In the genomic region with DNA sequence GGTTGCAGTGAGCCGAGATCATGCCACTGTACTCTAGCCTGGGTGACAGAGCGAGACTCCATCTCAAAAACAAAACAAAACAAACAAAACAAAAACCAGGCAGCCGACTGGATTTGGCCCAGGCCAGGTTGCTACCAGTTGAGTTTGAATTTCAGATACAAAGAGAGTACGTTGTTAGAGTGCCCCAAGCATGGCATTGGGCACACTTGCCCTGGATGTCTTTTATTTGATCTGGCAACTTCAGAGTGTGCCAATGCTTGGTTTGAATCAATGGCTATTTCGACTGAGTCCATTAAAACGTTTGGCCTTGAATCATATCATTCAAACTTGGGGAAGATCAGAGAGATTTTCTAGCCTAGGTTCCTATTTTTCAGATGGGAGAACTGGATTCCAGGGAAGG, we compare ENCODE assay signal across 1 cellular context.
TF ChIP-seq lines count a peak whose summit lies in the region.

No MANE protein-coding gene starts in this region.

TF ChIP-seq in HepG2, 621 proteins besides CTCF, POLR2A, EP300 and RAD21 (continued from another document):
- TF ChIP-seq, protein P1, sequence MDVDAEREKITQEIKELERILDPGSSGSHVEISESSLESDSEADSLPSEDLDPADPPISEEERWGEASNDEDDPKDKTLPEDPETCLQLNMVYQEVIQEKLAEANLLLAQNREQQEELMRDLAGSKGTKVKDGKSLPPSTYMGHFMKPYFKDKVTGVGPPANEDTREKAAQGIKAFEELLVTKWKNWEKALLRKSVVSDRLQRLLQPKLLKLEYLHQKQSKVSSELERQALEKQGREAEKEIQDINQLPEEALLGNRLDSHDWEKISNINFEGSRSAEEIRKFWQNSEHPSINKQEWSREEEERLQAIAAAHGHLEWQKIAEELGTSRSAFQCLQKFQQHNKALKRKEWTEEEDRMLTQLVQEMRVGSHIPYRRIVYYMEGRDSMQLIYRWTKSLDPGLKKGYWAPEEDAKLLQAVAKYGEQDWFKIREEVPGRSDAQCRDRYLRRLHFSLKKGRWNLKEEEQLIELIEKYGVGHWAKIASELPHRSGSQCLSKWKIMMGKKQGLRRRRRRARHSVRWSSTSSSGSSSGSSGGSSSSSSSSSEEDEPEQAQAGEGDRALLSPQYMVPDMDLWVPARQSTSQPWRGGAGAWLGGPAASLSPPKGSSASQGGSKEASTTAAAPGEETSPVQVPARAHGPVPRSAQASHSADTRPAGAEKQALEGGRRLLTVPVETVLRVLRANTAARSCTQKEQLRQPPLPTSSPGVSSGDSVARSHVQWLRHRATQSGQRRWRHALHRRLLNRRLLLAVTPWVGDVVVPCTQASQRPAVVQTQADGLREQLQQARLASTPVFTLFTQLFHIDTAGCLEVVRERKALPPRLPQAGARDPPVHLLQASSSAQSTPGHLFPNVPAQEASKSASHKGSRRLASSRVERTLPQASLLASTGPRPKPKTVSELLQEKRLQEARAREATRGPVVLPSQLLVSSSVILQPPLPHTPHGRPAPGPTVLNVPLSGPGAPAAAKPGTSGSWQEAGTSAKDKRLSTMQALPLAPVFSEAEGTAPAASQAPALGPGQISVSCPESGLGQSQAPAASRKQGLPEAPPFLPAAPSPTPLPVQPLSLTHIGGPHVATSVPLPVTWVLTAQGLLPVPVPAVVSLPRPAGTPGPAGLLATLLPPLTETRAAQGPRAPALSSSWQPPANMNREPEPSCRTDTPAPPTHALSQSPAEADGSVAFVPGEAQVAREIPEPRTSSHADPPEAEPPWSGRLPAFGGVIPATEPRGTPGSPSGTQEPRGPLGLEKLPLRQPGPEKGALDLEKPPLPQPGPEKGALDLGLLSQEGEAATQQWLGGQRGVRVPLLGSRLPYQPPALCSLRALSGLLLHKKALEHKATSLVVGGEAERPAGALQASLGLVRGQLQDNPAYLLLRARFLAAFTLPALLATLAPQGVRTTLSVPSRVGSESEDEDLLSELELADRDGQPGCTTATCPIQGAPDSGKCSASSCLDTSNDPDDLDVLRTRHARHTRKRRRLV (CRISPR knock-in tag; IDR thresholded peaks at IDR 0.05): no peak
- TF ChIP-seq ZEB1 (IDR thresholded peaks at IDR 0.05; ENCODE audit: insufficient replicate concordance, low read depth) (no peak), NR2F1 (CRISPR knock-in tag; IDR thresholded peaks at IDR 0.05) (no peak), SALL1 (CRISPR knock-in tag; IDR thresholded peaks at IDR 0.05) (no peak), TAF1 (CRISPR knock-in tag; IDR thresholded peaks at IDR 0.05) (no peak), HNRNPK (IDR thresholded peaks at IDR 0.05; ENCODE audit: low read depth, low read length, poor library complexity, severe bottlenecking) (no peak)
- TF ChIP-seq, protein P2, sequence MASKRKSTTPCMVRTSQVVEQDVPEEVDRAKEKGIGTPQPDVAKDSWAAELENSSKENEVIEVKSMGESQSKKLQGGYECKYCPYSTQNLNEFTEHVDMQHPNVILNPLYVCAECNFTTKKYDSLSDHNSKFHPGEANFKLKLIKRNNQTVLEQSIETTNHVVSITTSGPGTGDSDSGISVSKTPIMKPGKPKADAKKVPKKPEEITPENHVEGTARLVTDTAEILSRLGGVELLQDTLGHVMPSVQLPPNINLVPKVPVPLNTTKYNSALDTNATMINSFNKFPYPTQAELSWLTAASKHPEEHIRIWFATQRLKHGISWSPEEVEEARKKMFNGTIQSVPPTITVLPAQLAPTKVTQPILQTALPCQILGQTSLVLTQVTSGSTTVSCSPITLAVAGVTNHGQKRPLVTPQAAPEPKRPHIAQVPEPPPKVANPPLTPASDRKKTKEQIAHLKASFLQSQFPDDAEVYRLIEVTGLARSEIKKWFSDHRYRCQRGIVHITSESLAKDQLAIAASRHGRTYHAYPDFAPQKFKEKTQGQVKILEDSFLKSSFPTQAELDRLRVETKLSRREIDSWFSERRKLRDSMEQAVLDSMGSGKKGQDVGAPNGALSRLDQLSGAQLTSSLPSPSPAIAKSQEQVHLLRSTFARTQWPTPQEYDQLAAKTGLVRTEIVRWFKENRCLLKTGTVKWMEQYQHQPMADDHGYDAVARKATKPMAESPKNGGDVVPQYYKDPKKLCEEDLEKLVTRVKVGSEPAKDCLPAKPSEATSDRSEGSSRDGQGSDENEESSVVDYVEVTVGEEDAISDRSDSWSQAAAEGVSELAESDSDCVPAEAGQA (IDR thresholded peaks at IDR 0.05; ENCODE audit: low read depth): no peak
- TF ChIP-seq, protein P2 (CRISPR knock-in tag; IDR thresholded peaks at IDR 0.05; ENCODE audit: borderline replicate concordance): no peak
- TF ChIP-seq, protein P3, sequence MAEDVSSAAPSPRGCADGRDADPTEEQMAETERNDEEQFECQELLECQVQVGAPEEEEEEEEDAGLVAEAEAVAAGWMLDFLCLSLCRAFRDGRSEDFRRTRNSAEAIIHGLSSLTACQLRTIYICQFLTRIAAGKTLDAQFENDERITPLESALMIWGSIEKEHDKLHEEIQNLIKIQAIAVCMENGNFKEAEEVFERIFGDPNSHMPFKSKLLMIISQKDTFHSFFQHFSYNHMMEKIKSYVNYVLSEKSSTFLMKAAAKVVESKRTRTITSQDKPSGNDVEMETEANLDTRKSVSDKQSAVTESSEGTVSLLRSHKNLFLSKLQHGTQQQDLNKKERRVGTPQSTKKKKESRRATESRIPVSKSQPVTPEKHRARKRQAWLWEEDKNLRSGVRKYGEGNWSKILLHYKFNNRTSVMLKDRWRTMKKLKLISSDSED (CRISPR knock-in tag; IDR thresholded peaks at IDR 0.05): no peak
- TF ChIP-seq, protein P4, sequence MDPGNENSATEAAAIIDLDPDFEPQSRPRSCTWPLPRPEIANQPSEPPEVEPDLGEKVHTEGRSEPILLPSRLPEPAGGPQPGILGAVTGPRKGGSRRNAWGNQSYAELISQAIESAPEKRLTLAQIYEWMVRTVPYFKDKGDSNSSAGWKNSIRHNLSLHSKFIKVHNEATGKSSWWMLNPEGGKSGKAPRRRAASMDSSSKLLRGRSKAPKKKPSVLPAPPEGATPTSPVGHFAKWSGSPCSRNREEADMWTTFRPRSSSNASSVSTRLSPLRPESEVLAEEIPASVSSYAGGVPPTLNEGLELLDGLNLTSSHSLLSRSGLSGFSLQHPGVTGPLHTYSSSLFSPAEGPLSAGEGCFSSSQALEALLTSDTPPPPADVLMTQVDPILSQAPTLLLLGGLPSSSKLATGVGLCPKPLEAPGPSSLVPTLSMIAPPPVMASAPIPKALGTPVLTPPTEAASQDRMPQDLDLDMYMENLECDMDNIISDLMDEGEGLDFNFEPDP (CRISPR knock-in tag; conservative IDR thresholded peaks at IDR 0.05): no peak
TF ChIP-seq in HepG2: peak in this region for 0.
